17 cellular contexts compared by ENCODE assay signal in genomic region chr1:20385630-20386029, GRCh38.
"Had no signal": no experiment of that assay in that cellular context is flagged by ENCODE, and none has a peak within 500 bp of the region (broad histone marks: within the 10 kb centered on the region; RNA-seq: fewer than 3 reads in every experiment).

No MANE protein-coding gene starts in this region.

- H3K36me3 Mint-ChIP-seq: activated naive CD8-positive, alpha-beta T cell treated with anti-CD3 and anti-CD28 coated beads, Interleukin-2, amount 10 ng/mL, durations not matched to agents 7 days and 5 days; naive thymus-derived CD8-positive, alpha-beta T cell; stimulated activated naive B cell treated with anti-CD40 and anti-IgM and Interleukin-4, amounts not matched to agents 10 μg/mL and 1 μg/mL and 100 μg/mL, for 72 hours had no signal

- H3K9me3 ChIP-seq: gastroesophageal sphincter, sigmoid colon, thyroid gland had no signal

- H3K4me3 Mint-ChIP-seq: activated CD4-positive, alpha-beta T cell treated with anti-CD3 and anti-CD28 coated beads, Interleukin-2, amount 10 ng/mL, durations not matched to agents 7 days and 5 days; activated naive CD8-positive, alpha-beta T cell treated with anti-CD3 and anti-CD28 coated beads, Interleukin-2, amount 10 ng/mL, durations not matched to agents 7 days and 5 days; activated T-helper 1 cell treated with anti-CD3 and anti-CD28 coated beads, Interleukin-12 subunit alpha, Interleukin-12 subunit beta, Interleukin-2, Interleukin-4 antibody, amounts not matched to agents 30 ng/mL and 10 ng/mL and 1 ng/mL, durations not matched to agents 14 hours and 24 hours and 36 hours; central memory CD8-positive, alpha-beta T cell; naive thymus-derived CD8-positive, alpha-beta T cell; stimulated activated naive B cell treated with anti-CD40 and anti-IgM and Interleukin-4, amounts not matched to agents 10 μg/mL and 1 μg/mL and 100 μg/mL, for 72 hours had no signal

- H3K4me1 Mint-ChIP-seq: activated CD4-positive, alpha-beta T cell treated with anti-CD3 and anti-CD28 coated beads, Interleukin-2, amount 10 ng/mL, durations not matched to agents 7 days and 5 days; activated naive CD8-positive, alpha-beta T cell treated with anti-CD3 and anti-CD28 coated beads, Interleukin-2, amount 10 ng/mL, durations not matched to agents 7 days and 5 days; central memory CD8-positive, alpha-beta T cell; naive thymus-derived CD8-positive, alpha-beta T cell had no signal

- H3K27ac ChIP-seq: brain microvascular endothelial cell, coronary artery, gastroesophageal sphincter, sigmoid colon, thyroid gland had no signal

- H3K4me3 ChIP-seq: coronary artery, gastroesophageal sphincter, sigmoid colon, thyroid gland had no signal

- DNase-seq: activated CD4-positive, alpha-beta T cell treated with anti-CD3 and anti-CD28 coated beads, Interleukin-2, amount 10 ng/mL, durations not matched to agents 7 days and 5 days; activated CD8-positive, alpha-beta memory T cell treated with anti-CD3 and anti-CD28 coated beads for 24 hours; activated naive CD4-positive, alpha-beta T cell; activated naive CD8-positive, alpha-beta T cell treated with anti-CD3 and anti-CD28 coated beads, Interleukin-2, amount 10 ng/mL, durations not matched to agents 7 days and 5 days; amygdala; brain microvascular endothelial cell; mesendoderm; naive thymus-derived CD8-positive, alpha-beta T cell; stimulated activated CD4-positive, alpha-beta T cell treated with anti-CD3 and anti-CD28 coated beads, Interleukin-4, amount 100 ng/mL, for 4 hours; stimulated activated naive B cell treated with anti-CD40 and anti-IgM and Interleukin-4, amounts not matched to agents 10 μg/mL and 1 μg/mL and 100 μg/mL, for 72 hours; T1000; thyroid gland had no signal

- H3K4me1 ChIP-seq: gastroesophageal sphincter, sigmoid colon had no signal

- H3K36me3 ChIP-seq: brain microvascular endothelial cell, gastroesophageal sphincter, sigmoid colon, thyroid gland had no signal

- H3K9me3 Mint-ChIP-seq: activated CD4-positive, alpha-beta T cell treated with anti-CD3 and anti-CD28 coated beads, Interleukin-2, amount 10 ng/mL, durations not matched to agents 7 days and 5 days; activated naive CD8-positive, alpha-beta T cell treated with anti-CD3 and anti-CD28 coated beads, Interleukin-2, amount 10 ng/mL, durations not matched to agents 7 days and 5 days; activated T-helper 1 cell treated with anti-CD3 and anti-CD28 coated beads, Interleukin-12 subunit alpha, Interleukin-12 subunit beta, Interleukin-2, Interleukin-4 antibody, amounts not matched to agents 30 ng/mL and 10 ng/mL and 1 ng/mL, durations not matched to agents 14 hours and 24 hours and 36 hours; central memory CD8-positive, alpha-beta T cell had no signal

- H3K27ac Mint-ChIP-seq: activated CD4-positive, alpha-beta T cell treated with anti-CD3 and anti-CD28 coated beads, Interleukin-2, amount 10 ng/mL, durations not matched to agents 7 days and 5 days; activated naive CD8-positive, alpha-beta T cell treated with anti-CD3 and anti-CD28 coated beads, Interleukin-2, amount 10 ng/mL, durations not matched to agents 7 days and 5 days; activated T-helper 1 cell treated with anti-CD3 and anti-CD28 coated beads, Interleukin-12 subunit alpha, Interleukin-12 subunit beta, Interleukin-2, Interleukin-4 antibody, amounts not matched to agents 30 ng/mL and 10 ng/mL and 1 ng/mL, durations not matched to agents 14 hours and 24 hours and 36 hours; naive thymus-derived CD8-positive, alpha-beta T cell; stimulated activated naive B cell treated with anti-CD40 and anti-IgM and Interleukin-4, amounts not matched to agents 10 μg/mL and 1 μg/mL and 100 μg/mL, for 72 hours had no signal

- H3K27me3 ChIP-seq: thyroid gland had no signal
